In the genomic region with DNA sequence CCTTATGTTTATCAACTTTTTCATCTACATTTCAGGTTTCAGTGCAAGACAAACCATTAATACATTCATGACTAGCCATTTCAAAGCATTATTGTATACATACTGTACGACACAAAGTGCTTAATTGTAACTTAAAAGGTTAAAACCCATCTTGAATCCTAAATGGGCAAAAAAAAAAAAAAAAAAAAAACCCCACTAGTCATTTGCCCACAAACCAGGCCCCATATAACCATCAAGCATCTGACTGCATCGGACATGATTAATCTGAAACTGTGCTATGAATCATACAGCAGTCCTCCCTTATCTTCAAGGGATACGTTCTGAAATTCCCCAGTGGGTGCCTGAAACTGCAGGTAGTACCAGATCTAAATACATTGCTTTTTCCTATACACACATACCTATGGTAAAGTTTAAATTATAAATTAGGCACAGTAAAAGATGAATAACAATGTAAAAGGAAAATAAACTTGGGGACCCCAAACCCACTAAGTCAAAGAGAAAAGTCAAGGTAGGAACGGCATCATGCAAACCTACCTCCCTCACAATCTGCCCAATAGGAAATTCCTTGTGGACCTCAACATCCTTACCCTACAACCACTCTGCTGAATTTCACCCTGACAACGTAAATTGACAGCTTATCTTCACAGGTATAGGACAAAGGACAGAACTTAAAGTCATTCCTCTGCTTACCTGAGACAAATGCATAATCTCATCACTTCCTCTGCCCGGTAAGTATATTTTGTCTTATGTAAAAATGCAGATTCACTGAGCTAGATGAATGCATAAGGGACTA, we compare ENCODE assay signal across 8 cellular contexts. TPM values are rescaled to one million over a fixed set of nuclear protein-coding genes. Genes with fewer than 3 reads are reported as not detected.
DNase-seq lines count a peak whose midpoint lies in the region; ATAC-seq and TF ChIP-seq lines count a peak whose summit lies in the region.

No MANE protein-coding gene starts in this region.

- no peaks in the 10 kb centered on the region for H3K27me3 ChIP-seq in GM23338 (ENCODE audit: insufficient read depth)
- H3K27me3 ChIP-seq in OCI-LY1 (ENCODE audit: insufficient read depth, low read length), result no peaks in the 10 kb centered on the region

- H3K36me3 ChIP-seq in GM23338 (ENCODE audit: insufficient read depth) (no peaks in the 10 kb centered on the region), OCI-LY1 (ENCODE audit: insufficient read depth, low read length) (no peaks in the 10 kb centered on the region)

- DNase-seq in GM13977 (ENCODE audit: low spot score) (peak; percentile 59), GM23338 (ENCODE audit: low spot score) (peak; percentile 30), epithelial cell of esophagus (ENCODE audit: low read depth) (peak; percentile 84), posterior vena cava (ENCODE audit: low spot score) (no peak), NCI-H2227 (lab: John Stamatoyannopoulos, UW; ENCODE audit: unreplicated experiment) (no peak), inferior parietal cortex (ENCODE audit: extremely low spot score) (no peak)

- H3K36me3 Mint-ChIP-seq in GM23338 (ENCODE audit: low read depth), result no peaks in the 10 kb centered on the region

- H3F3A ChIP-seq in GM23338 (replicated peaks; ENCODE audit: low read depth) (0 out of 2 replicates have a peak, but pooled peaks cover 3% of the 10 kb centered on the region), OCI-LY1 (ENCODE audit: insufficient read depth, low read length) (peaks cover 14% of the 10 kb centered on the region)

- H3K9me3 ChIP-seq in OCI-LY1 (ENCODE audit: low read length), result no peaks in the 10 kb centered on the region

- H4K20me1 ChIP-seq in GM23338 (replicated peaks; ENCODE audit: insufficient read depth) (peaks cover 65% of the 10 kb centered on the region), OCI-LY1 (ENCODE audit: insufficient read depth, low read length) (no peaks in the 10 kb centered on the region)

- H3K79me2 ChIP-seq in GM23338 (replicated peaks; ENCODE audit: insufficient read depth) (peaks cover 100% of the 10 kb centered on the region), OCI-LY1 (ENCODE audit: insufficient read depth, low read length) (peaks cover 95% of the 10 kb centered on the region)

- peaks cover 68% of the 10 kb centered on the region for H3K4me1 Mint-ChIP-seq in GM23338

- H3K27ac ChIP-seq in GM23338 (ENCODE audit: low read depth), result no peak overlapping the region
- H3K27ac ChIP-seq in OCI-LY1 (ENCODE audit: low read depth, low read length, poor library complexity, severe bottlenecking), result peak overlapping the region; percentile 87

- in situ Hi-C loops in GM13977 (cut with MboI; ENCODE audit: low pct_unique_long_range_greater_than_20kb, low sequenced_read_pairs, unreplicated experiment), result no loop called here

- ATAC-seq in GM23338 (peak; percentile 30), HG02571 (IDR thresholded peaks at IDR 0.05; ENCODE audit: unreplicated experiment) (no peak)

- H3K9me2 ChIP-seq in GM23338 (ENCODE audit: insufficient read depth), result no peaks in the 10 kb centered on the region
- H3K9me2 ChIP-seq in OCI-LY1 (ENCODE audit: low read depth, low read length), result no peaks in the 10 kb centered on the region

- H3K9me3 Mint-ChIP-seq in GM23338, result no peaks in the 10 kb centered on the region

- peak overlapping the region; percentile 32 for H3K27ac Mint-ChIP-seq in GM23338

- H3K9ac ChIP-seq in OCI-LY1 (ENCODE audit: low read length), result peak overlapping the region; percentile 30; the same call in 1 of the 2 replicates

- H3K4me3 ChIP-seq in GM23338 (no peak overlapping the region), OCI-LY1 (ENCODE audit: low read depth, low read length, poor library complexity, severe bottlenecking) (peak overlapping the region; percentile 39), epithelial cell of esophagus (ENCODE audit: low read length) (no peak overlapping the region)

- H3K4me3 Mint-ChIP-seq in GM23338, result peak overlapping the region; percentile 4; the same call in 1 of the 3 replicates

- no peak overlapping the region for H2AFZ ChIP-seq in GM23338
- H2AFZ ChIP-seq in OCI-LY1 (ENCODE audit: low read length), result no peak overlapping the region

- no peak for TF ChIP-seq CTCF in GM13977 (IDR thresholded peaks at IDR 0.05; ENCODE audit: extremely low read depth, insufficient read depth, missing control alignments)
- no peak for TF ChIP-seq CTCF in GM23338 (conservative IDR thresholded peaks at IDR 0.05; ENCODE audit: low read depth in 2 of 2)
- TF ChIP-seq CTCF in OCI-LY1 (IDR thresholded peaks at IDR 0.05; ENCODE audit: low read length), result no peak
- TF ChIP-seq CTCF in epithelial cell of esophagus (IDR thresholded peaks at IDR 0.05; ENCODE audit: insufficient read depth, low read depth, low read length, missing control alignments), result no peak

- peaks cover 6% of the 10 kb centered on the region for H3K27me3 Mint-ChIP-seq in GM23338 (ENCODE audit: insufficient read depth, low read depth, poor library complexity)

- intact Hi-C loops in posterior vena cava (cut with DNase I), result no loop called here

- H3K4me2 ChIP-seq in GM23338 (peak overlapping the region; percentile 10), OCI-LY1 (ENCODE audit: low read length) (peak overlapping the region; percentile 88)

- H3K4me1 ChIP-seq in GM23338 (ENCODE audit: insufficient read depth) (peaks cover 61% of the 10 kb centered on the region), OCI-LY1 (ENCODE audit: insufficient read depth, low read length, severe bottlenecking) (peaks cover 100% of the 10 kb centered on the region)

TF ChIP-seq in GM23338, 12 proteins besides CTCF, POLR2A, EP300 and RAD21 (continues in another document):
- TF ChIP-seq CREB1 (CRISPR knock-in tag; IDR thresholded peaks at IDR 0.05; ENCODE audit: low read depth) (no peak), ZNF331 (CRISPR knock-in tag; IDR thresholded peaks at IDR 0.05; ENCODE audit: low read depth) (no peak), NANOG (IDR thresholded peaks at IDR 0.05; ENCODE audit: borderline replicate concordance) (no peak)
- TF ChIP-seq, protein P1, sequence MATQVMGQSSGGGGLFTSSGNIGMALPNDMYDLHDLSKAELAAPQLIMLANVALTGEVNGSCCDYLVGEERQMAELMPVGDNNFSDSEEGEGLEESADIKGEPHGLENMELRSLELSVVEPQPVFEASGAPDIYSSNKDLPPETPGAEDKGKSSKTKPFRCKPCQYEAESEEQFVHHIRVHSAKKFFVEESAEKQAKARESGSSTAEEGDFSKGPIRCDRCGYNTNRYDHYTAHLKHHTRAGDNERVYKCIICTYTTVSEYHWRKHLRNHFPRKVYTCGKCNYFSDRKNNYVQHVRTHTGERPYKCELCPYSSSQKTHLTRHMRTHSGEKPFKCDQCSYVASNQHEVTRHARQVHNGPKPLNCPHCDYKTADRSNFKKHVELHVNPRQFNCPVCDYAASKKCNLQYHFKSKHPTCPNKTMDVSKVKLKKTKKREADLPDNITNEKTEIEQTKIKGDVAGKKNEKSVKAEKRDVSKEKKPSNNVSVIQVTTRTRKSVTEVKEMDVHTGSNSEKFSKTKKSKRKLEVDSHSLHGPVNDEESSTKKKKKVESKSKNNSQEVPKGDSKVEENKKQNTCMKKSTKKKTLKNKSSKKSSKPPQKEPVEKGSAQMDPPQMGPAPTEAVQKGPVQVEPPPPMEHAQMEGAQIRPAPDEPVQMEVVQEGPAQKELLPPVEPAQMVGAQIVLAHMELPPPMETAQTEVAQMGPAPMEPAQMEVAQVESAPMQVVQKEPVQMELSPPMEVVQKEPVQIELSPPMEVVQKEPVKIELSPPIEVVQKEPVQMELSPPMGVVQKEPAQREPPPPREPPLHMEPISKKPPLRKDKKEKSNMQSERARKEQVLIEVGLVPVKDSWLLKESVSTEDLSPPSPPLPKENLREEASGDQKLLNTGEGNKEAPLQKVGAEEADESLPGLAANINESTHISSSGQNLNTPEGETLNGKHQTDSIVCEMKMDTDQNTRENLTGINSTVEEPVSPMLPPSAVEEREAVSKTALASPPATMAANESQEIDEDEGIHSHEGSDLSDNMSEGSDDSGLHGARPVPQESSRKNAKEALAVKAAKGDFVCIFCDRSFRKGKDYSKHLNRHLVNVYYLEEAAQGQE (IDR thresholded peaks at IDR 0.05; ENCODE audit: unreplicated experiment), result no peak

RNA-seq across cellular contexts. Expression of a gene that starts 14.3 kb away (rescaled TPM):
- 50.3 and 53.2 TPM in 2 replicates for total RNA-seq in GM23338 (2014; rRNA removed; shearing (Covaris generic))
- 19.1 and 20.1 TPM in 2 replicates for polyA plus RNA-seq in GM23338 (2016; fragmentation: Nextera tagmentation; extraction: Ambion mirVana)
- 10 to 100 TPM; 26.1 to 35.2 TPM for total RNA-seq in posterior vena cava

Comparison
In these comparisons a context has a peak if more than half of its experiments do, and no peak if none do; other contexts are left out.
1. DNase-seq: peak in GM13977 (single experiment), GM23338 (single experiment) and epithelial cell of esophagus (single experiment); none in posterior vena cava (single experiment), NCI-H2227 (single experiment) and inferior parietal cortex (single experiment).